ENCODE assay signal across 18 cellular contexts in genomic region chr9:80615964-80616363, GRCh38.
DNase-seq lines count a peak whose midpoint lies in the region; ATAC-seq, FAIRE-seq and TF ChIP-seq lines count a peak whose summit lies in the region.
"Had no signal": no experiment of that assay in that cellular context is flagged by ENCODE, and none has a peak within 500 bp of the region (broad histone marks: within the 10 kb centered on the region; RNA-seq: fewer than 3 reads in every experiment).

No MANE protein-coding gene starts in this region.

- TF ChIP-seq CTCF in cardiac fibroblast (IDR thresholded peaks at IDR 0.05; ENCODE audit: low read depth, low read length) (no peak), fibroblast of villous mesenchyme (IDR thresholded peaks at IDR 0.05; ENCODE audit: insufficient read depth, low read depth, low read length) (no peak)

- TF ChIP-seq POLR2A in H54 (IDR thresholded peaks at IDR 0.05; ENCODE audit: low read depth, low read length) = no peak

- DNase-seq in H54 (ENCODE audit: insufficient read length, low spot score) (no peak), cardiac fibroblast (ENCODE audit: low read depth in 2 of 2) (peak; percentile 3 to 9), fibroblast of villous mesenchyme (ENCODE audit: low read depth) (peak; percentile 1), stromal cell of bone marrow (ENCODE audit: low read depth) (peak; percentile 51), amygdala (lab: John Stamatoyannopoulos, UW) (no peak), NCI-H2029 (lab: John Stamatoyannopoulos, UW) (no peak)
- DNase-seq: COR-L47, GM23248, NCI-H1092 treated with DMSO at 0.1 percent for 48 hours, NCI-H187, NCI-H2171, NCI-H446 treated with DMSO at 0.1 percent for 48 hours, NCI-H82 had no signal

- ATAC-seq in GM21723 (IDR thresholded peaks at IDR 0.05; ENCODE audit: unreplicated experiment) = no peak
- ATAC-seq: GM12878, Right ventricle myocardium inferior had no signal

- H3K4me3 ChIP-seq in cardiac fibroblast (replicated peaks in 1 of 2; ENCODE audit: low read depth in 2 of 2, low read length in 2 of 2) (no peak overlapping the region), fibroblast of villous mesenchyme (ENCODE audit: low read depth, low read length) (no peak overlapping the region)
- H3K4me3 ChIP-seq: GM12878, GM23248, SK-N-MC had no signal

- peak; percentile 30 for FAIRE-seq in H54 (lab: Jason Lieb, UNC)
- FAIRE-seq: GM12878, GM19239 had no signal

Comparison
In these comparisons a context has a peak if more than half of its experiments do, and no peak if none do; other contexts are left out.
1. DNase-seq: peak in cardiac fibroblast (2 of 2), fibroblast of villous mesenchyme (single experiment) and stromal cell of bone marrow (single experiment); none in H54 (single experiment), amygdala (0 of 56) and NCI-H2029 (single experiment).